Comparison of ENCODE assay signal across 1 cellular context in genomic region chr20:46666818-46667515, GRCh38.
TF ChIP-seq lines count a peak whose summit lies in the region.

No MANE protein-coding gene starts in this region.

TF ChIP-seq in HepG2, 621 proteins besides CTCF, POLR2A, EP300 and RAD21 (continued from another document and continues in another):
- TF ChIP-seq ZNF512 (CRISPR knock-in tag; IDR thresholded peaks at IDR 0.05) (no peak), STAT6 (CRISPR knock-in tag; IDR thresholded peaks at IDR 0.05; ENCODE audit: borderline replicate concordance) (peak; percentile 99), ZBTB25 (CRISPR knock-in tag; IDR thresholded peaks at IDR 0.05) (peak; percentile 99), ZNF281 (CRISPR knock-in tag; IDR thresholded peaks at IDR 0.05; ENCODE audit: borderline replicate concordance) (peak; percentile 98), CREM (IDR thresholded peaks at IDR 0.05) (peak; percentile 99), CREM (CRISPR knock-in tag; IDR thresholded peaks at IDR 0.05) (no peak), ZNF724P (CRISPR knock-in tag; IDR thresholded peaks at IDR 0.05; ENCODE audit: borderline replicate concordance) (peak; percentile 86; the same call in 1 of the 2 replicates), HES4 (CRISPR knock-in tag; IDR thresholded peaks at IDR 0.05; ENCODE audit: borderline replicate concordance) (no peak), ISX (CRISPR knock-in tag; conservative IDR thresholded peaks at IDR 0.05) (0 out of 2 replicates have a peak, but pooled peaks have one; percentile 58), ZUFSP (CRISPR knock-in tag; IDR thresholded peaks at IDR 0.05; ENCODE audit: borderline replicate concordance) (no peak; the same call in 1 of the 2 replicates), MTA3 (CRISPR knock-in tag; IDR thresholded peaks at IDR 0.05) (no peak), BATF2 (CRISPR knock-in tag; IDR thresholded peaks at IDR 0.05) (no peak; the same call in 1 of the 2 replicates), CEBPB (IDR thresholded peaks at IDR 0.05; ENCODE audit: borderline replicate concordance, low read depth, low read length) (peak; percentile 100), SAP130 (CRISPR knock-in tag; IDR thresholded peaks at IDR 0.05; ENCODE audit: low read depth) (peak; percentile 97), ZNF414 (CRISPR knock-in tag; IDR thresholded peaks at IDR 0.05) (peak; percentile 82), ZNF18 (CRISPR knock-in tag; IDR thresholded peaks at IDR 0.05; ENCODE audit: insufficient replicate concordance) (peak; percentile 54), ZNF746 (CRISPR knock-in tag; IDR thresholded peaks at IDR 0.05) (peak; percentile 99), GZF1 (CRISPR knock-in tag; IDR thresholded peaks at IDR 0.05) (peak; percentile 81; the same call in 1 of the 2 replicates), ZNF292 (CRISPR knock-in tag; IDR thresholded peaks at IDR 0.05; ENCODE audit: borderline replicate concordance, low read depth) (peak; percentile 90; the same call in 1 of the 2 replicates), NR2C2 (CRISPR knock-in tag; IDR thresholded peaks at IDR 0.05; ENCODE audit: borderline replicate concordance) (peak; percentile 96), TBP (CRISPR knock-in tag; IDR thresholded peaks at IDR 0.05) (no peak), CERS6 (CRISPR knock-in tag; IDR thresholded peaks at IDR 0.05) (no peak), ZNF768 (CRISPR knock-in tag; IDR thresholded peaks at IDR 0.05) (no peak; the same call in 1 of the 2 replicates), KAT2B (IDR thresholded peaks at IDR 0.05; ENCODE audit: borderline replicate concordance, low read depth, low read length) (no peak), ARHGAP35 (CRISPR knock-in tag; IDR thresholded peaks at IDR 0.05; ENCODE audit: borderline replicate concordance) (peak; percentile 15; the same call in 1 of the 2 replicates), ZBTB26 (CRISPR knock-in tag; IDR thresholded peaks at IDR 0.05; ENCODE audit: borderline replicate concordance) (peak; percentile 100), ZNF530 (CRISPR knock-in tag; IDR thresholded peaks at IDR 0.05; ENCODE audit: low read depth) (no peak), KLF11 (CRISPR knock-in tag; IDR thresholded peaks at IDR 0.05) (peak; percentile 97), TBX2 (CRISPR knock-in tag; IDR thresholded peaks at IDR 0.05; ENCODE audit: borderline replicate concordance) (peak; percentile 98), SKI (IDR thresholded peaks at IDR 0.05; ENCODE audit: partially characterized antibody) (peak; percentile 99), EEA1 (CRISPR knock-in tag; IDR thresholded peaks at IDR 0.05; ENCODE audit: borderline replicate concordance) (no peak), HOXA3 (CRISPR knock-in tag; IDR thresholded peaks at IDR 0.05) (peak; percentile 98), ZBTB43 (CRISPR knock-in tag; conservative IDR thresholded peaks at IDR 0.05) (peak; percentile 96), CBX5 (CRISPR knock-in tag; IDR thresholded peaks at IDR 0.05; ENCODE audit: borderline replicate concordance) (peak; percentile 100), HINFP (CRISPR knock-in tag; IDR thresholded peaks at IDR 0.05; ENCODE audit: low read depth) (peak; percentile 93), KMT2B (CRISPR knock-in tag; IDR thresholded peaks at IDR 0.05) (peak; percentile 75), GRHL1 (CRISPR knock-in tag; conservative IDR thresholded peaks at IDR 0.05) (no peak)
